8 cellular contexts compared by ENCODE assay signal in genomic region chr1:156465747-156466365, GRCh38. TPM values are rescaled to one million over a fixed set of nuclear protein-coding genes. Genes with fewer than 3 reads are reported as not detected.
DNase-seq lines count a peak whose midpoint lies in the region; ATAC-seq and TF ChIP-seq lines count a peak whose summit lies in the region.

No MANE protein-coding gene starts in this region.

- H4K20me1 ChIP-seq in BLaER1, result peaks cover 99% of the 10 kb centered on the region

- H3K4me1 ChIP-seq in BLaER1 (peaks cover 42% of the 10 kb centered on the region), HEK293 (ENCODE audit: control insufficient read depth, insufficient read depth, low read length) (no peaks in the 10 kb centered on the region; the same call in 1 of the 2 replicates), muscle layer of duodenum (ENCODE audit: control insufficient read depth in 1 of 2, insufficient read depth in 2 of 2, low read length in 2 of 2) (peaks cover 18 to 33% of the 10 kb centered on the region in 2 donors), Peyer's patch (peaks cover 0 to 47% (median 0%) of the 10 kb centered on the region in 4 donors)

- H3K36me3 ChIP-seq in BLaER1 (peaks cover 91% of the 10 kb centered on the region), HEK293 (ENCODE audit: control insufficient read depth in 2 of 2, insufficient read depth in 1 of 2, low read length in 2 of 2) (peaks cover 6 to 52% of the 10 kb centered on the region in 2 experiments; a peak in 2 of 3 replicates), brain microvascular endothelial cell (replicated peaks) (peaks cover 33% of the 10 kb centered on the region), muscle layer of duodenum (ENCODE audit: control insufficient read depth in 1 of 2, insufficient read depth in 2 of 2, low read length in 2 of 2) (peaks cover 19 to 44% of the 10 kb centered on the region in 2 donors), Peyer's patch (peaks cover 0 to 62% (median 0%) of the 10 kb centered on the region in 3 donors)

- H3K27me3 ChIP-seq in BLaER1 (no peaks in the 10 kb centered on the region), brain microvascular endothelial cell (replicated peaks) (no peaks in the 10 kb centered on the region), muscle layer of duodenum (ENCODE audit: low read depth, low read length) (no peaks in the 10 kb centered on the region), Peyer's patch (no peaks in the 10 kb centered on the region)

- H3K27ac ChIP-seq in BLaER1, result peak overlapping the region; percentile 33; the same call in 1 of the 2 replicates
- no peak overlapping the region for H3K27ac ChIP-seq in HEK293 (ENCODE audit: extremely low read depth, low read depth, low read length)
- H3K27ac ChIP-seq in brain microvascular endothelial cell, result peak overlapping the region; percentile 39
- peak overlapping the region; percentile 6 for H3K27ac ChIP-seq in muscle layer of duodenum (ENCODE audit: low read length)
- peak overlapping the region in 1 of 4 donors; percentile 59 for H3K27ac ChIP-seq in Peyer's patch

- no peak overlapping the region for H3K4me2 ChIP-seq in BLaER1

- POLR2A ChIA-PET in HEK293 (lab: Yijun Ruan, JAX), result interaction anchor here (1.5 kb wide), 1 partner anchor 8 kb away, joined by 6 read pairs; no protein-coding TSS in a partner anchor

- 0 out of 2 replicates have a peak overlapping the region, but pooled peaks have one; percentile 15 for H3K9ac ChIP-seq in BLaER1

- H3K9me3 ChIP-seq in BLaER1 (no peaks in the 10 kb centered on the region), HEK293 (ENCODE audit: control insufficient read depth, insufficient read depth, low read depth, low read length) (no peaks in the 10 kb centered on the region), muscle layer of duodenum (ENCODE audit: control insufficient read depth in 1 of 2, low read length in 2 of 2) (no peaks in the 10 kb centered on the region), Peyer's patch (no peaks in the 10 kb centered on the region)

- peak; percentile 28 for DNase-seq in brain microvascular endothelial cell
- DNase-seq in NCI-H2029 (lab: John Stamatoyannopoulos, UW), result no peak
- no peak for DNase-seq in Peyer's patch

- no peak for TF ChIP-seq POLR2A in Peyer's patch (IDR thresholded peaks at IDR 0.05)

- CTCF ChIA-PET in HEK293 (lab: Yijun Ruan, JAX), result interaction anchor here (0.7 to 0.8 kb wide), 3 partner anchors 18 to 35 kb away, joined by 3 to 4 read pairs (median 3); no protein-coding TSS in a partner anchor

- H3K4me3 ChIP-seq in BLaER1 (no peak overlapping the region), HEK293 (ENCODE audit: low read depth, low read length) (no peak overlapping the region), brain microvascular endothelial cell (ENCODE audit: low read depth, low read length) (no peak overlapping the region), muscle layer of duodenum (ENCODE audit: low read depth in 1 of 2, low read length in 2 of 2) (peak overlapping the region in 1 of 2 donors; percentile 11), Peyer's patch (no peak overlapping the region)

- no peak for ATAC-seq in HG02798 (IDR thresholded peaks at IDR 0.05; ENCODE audit: poor library complexity, unreplicated experiment)
- no peak for ATAC-seq in GM18907 (IDR thresholded peaks at IDR 0.05; ENCODE audit: unreplicated experiment)

- TF ChIP-seq CTCF in HEK293 (tag by site-specific recombination; IDR thresholded peaks at IDR 0.05), result no peak; the same call in 1 of the 2 replicates
- TF ChIP-seq CTCF in brain microvascular endothelial cell (IDR thresholded peaks at IDR 0.05; ENCODE audit: low read depth, low read length, missing control alignments), result peak; percentile 63
- TF ChIP-seq CTCF in Peyer's patch (IDR thresholded peaks at IDR 0.05), result no peak

- in situ Hi-C loops in brain microvascular endothelial cell (cut with HindIII; ENCODE audit: low pct_ligation_motif_present, low sequenced_read_pairs), result no loop called here

TF ChIP-seq in HEK293, 187 proteins besides CTCF, POLR2A, EP300 and RAD21:
- peak; percentile 47 for TF ChIP-seq GLIS2 (tag by site-specific recombination; IDR thresholded peaks at IDR 0.05)
- TF ChIP-seq ZIC2 (tag by site-specific recombination; IDR thresholded peaks at IDR 0.05), result 0 out of 2 replicates have a peak, but pooled peaks have one; percentile 45
- TF ChIP-seq ZNF138 (tag by site-specific recombination; IDR thresholded peaks at IDR 0.05; ENCODE audit: borderline replicate concordance), result no peak
- TF ChIP-seq ZNF341 (tag by site-specific recombination; IDR thresholded peaks at IDR 0.05; ENCODE audit: low read depth), result peak; percentile 51
- no peak for TF ChIP-seq GLIS1 (tag by site-specific recombination; IDR thresholded peaks at IDR 0.05)
- TF ChIP-seq HOXA7 (CRISPR knock-in tag; IDR thresholded peaks at IDR 0.05; ENCODE audit: borderline replicate concordance), result no peak
- TF ChIP-seq KLF7 (tag by site-specific recombination; IDR thresholded peaks at IDR 0.05; ENCODE audit: borderline replicate concordance), result no peak
- TF ChIP-seq ZNF629 (tag by site-specific recombination; IDR thresholded peaks at IDR 0.05), result no peak

RNA-seq across cellular contexts. Expression of gene MEF2D, which starts 34.7 kb away (rescaled TPM):
- total RNA-seq in Peyer's patch, result 10 to 100 TPM; 46.8 to 97.4 (median 64.1) TPM
